1 cellular context compared by ENCODE assay signal in genomic region chr2:47040662-47041061, GRCh38.
TF ChIP-seq lines count a peak whose summit lies in the region.

No MANE protein-coding gene starts in this region.

TF ChIP-seq in HepG2, 621 proteins besides CTCF, POLR2A, EP300 and RAD21 (continued from another document and continues in another):
- TF ChIP-seq, protein P1, sequence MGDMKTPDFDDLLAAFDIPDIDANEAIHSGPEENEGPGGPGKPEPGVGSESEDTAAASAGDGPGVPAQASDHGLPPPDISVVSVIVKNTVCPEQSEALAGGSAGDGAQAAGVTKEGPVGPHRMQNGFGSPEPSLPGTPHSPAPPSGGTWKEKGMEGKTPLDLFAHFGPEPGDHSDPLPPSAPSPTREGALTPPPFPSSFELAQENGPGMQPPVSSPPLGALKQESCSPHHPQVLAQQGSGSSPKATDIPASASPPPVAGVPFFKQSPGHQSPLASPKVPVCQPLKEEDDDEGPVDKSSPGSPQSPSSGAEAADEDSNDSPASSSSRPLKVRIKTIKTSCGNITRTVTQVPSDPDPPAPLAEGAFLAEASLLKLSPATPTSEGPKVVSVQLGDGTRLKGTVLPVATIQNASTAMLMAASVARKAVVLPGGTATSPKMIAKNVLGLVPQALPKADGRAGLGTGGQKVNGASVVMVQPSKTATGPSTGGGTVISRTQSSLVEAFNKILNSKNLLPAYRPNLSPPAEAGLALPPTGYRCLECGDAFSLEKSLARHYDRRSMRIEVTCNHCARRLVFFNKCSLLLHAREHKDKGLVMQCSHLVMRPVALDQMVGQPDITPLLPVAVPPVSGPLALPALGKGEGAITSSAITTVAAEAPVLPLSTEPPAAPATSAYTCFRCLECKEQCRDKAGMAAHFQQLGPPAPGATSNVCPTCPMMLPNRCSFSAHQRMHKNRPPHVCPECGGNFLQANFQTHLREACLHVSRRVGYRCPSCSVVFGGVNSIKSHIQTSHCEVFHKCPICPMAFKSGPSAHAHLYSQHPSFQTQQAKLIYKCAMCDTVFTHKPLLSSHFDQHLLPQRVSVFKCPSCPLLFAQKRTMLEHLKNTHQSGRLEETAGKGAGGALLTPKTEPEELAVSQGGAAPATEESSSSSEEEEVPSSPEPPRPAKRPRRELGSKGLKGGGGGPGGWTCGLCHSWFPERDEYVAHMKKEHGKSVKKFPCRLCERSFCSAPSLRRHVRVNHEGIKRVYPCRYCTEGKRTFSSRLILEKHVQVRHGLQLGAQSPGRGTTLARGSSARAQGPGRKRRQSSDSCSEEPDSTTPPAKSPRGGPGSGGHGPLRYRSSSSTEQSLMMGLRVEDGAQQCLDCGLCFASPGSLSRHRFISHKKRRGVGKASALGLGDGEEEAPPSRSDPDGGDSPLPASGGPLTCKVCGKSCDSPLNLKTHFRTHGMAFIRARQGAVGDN (CRISPR knock-in tag; IDR thresholded peaks at IDR 0.05) = peak; percentile 76
- TF ChIP-seq, protein P2, sequence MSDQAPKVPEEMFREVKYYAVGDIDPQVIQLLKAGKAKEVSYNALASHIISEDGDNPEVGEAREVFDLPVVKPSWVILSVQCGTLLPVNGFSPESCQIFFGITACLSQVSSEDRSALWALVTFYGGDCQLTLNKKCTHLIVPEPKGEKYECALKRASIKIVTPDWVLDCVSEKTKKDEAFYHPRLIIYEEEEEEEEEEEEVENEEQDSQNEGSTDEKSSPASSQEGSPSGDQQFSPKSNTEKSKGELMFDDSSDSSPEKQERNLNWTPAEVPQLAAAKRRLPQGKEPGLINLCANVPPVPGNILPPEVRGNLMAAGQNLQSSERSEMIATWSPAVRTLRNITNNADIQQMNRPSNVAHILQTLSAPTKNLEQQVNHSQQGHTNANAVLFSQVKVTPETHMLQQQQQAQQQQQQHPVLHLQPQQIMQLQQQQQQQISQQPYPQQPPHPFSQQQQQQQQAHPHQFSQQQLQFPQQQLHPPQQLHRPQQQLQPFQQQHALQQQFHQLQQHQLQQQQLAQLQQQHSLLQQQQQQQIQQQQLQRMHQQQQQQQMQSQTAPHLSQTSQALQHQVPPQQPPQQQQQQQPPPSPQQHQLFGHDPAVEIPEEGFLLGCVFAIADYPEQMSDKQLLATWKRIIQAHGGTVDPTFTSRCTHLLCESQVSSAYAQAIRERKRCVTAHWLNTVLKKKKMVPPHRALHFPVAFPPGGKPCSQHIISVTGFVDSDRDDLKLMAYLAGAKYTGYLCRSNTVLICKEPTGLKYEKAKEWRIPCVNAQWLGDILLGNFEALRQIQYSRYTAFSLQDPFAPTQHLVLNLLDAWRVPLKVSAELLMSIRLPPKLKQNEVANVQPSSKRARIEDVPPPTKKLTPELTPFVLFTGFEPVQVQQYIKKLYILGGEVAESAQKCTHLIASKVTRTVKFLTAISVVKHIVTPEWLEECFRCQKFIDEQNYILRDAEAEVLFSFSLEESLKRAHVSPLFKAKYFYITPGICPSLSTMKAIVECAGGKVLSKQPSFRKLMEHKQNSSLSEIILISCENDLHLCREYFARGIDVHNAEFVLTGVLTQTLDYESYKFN (CRISPR knock-in tag; conservative IDR thresholded peaks at IDR 0.05) = peak; percentile 62; the same call in 1 of the 2 replicates
- TF ChIP-seq RFX3 (CRISPR knock-in tag; IDR thresholded peaks at IDR 0.05) (no peak), PPARG (CRISPR knock-in tag; conservative IDR thresholded peaks at IDR 0.05) (no peak), ZNF275 (CRISPR knock-in tag; IDR thresholded peaks at IDR 0.05; ENCODE audit: borderline replicate concordance) (no peak), ZNF674 (CRISPR knock-in tag; IDR thresholded peaks at IDR 0.05; ENCODE audit: low read depth) (no peak), SALL1 (CRISPR knock-in tag; IDR thresholded peaks at IDR 0.05) (peak; percentile 32; the same call in 1 of the 2 replicates), ZNF556 (CRISPR knock-in tag; IDR thresholded peaks at IDR 0.05; ENCODE audit: borderline replicate concordance) (no peak), ZFP37 (CRISPR knock-in tag; IDR thresholded peaks at IDR 0.05; ENCODE audit: borderline replicate concordance) (peak; percentile 60; the same call in 1 of the 2 replicates), ZSCAN5A (CRISPR knock-in tag; IDR thresholded peaks at IDR 0.05; ENCODE audit: borderline replicate concordance) (0 out of 2 replicates have a peak, but pooled peaks have one; percentile 16), MTF2 (CRISPR knock-in tag; IDR thresholded peaks at IDR 0.05; ENCODE audit: borderline replicate concordance) (no peak), KLF9 (CRISPR knock-in tag; IDR thresholded peaks at IDR 0.05; ENCODE audit: low read depth) (no peak), ZBTB20 (CRISPR knock-in tag; IDR thresholded peaks at IDR 0.05; ENCODE audit: borderline replicate concordance, low read depth) (0 out of 2 replicates have a peak, but pooled peaks have one; percentile 47), FOXK1 (CRISPR knock-in tag; IDR thresholded peaks at IDR 0.05; ENCODE audit: borderline replicate concordance, low read depth) (no peak), SP1 (IDR thresholded peaks at IDR 0.05) (no peak), SP1 (CRISPR knock-in tag; IDR thresholded peaks at IDR 0.05) (no peak), ZEB1 (IDR thresholded peaks at IDR 0.05; ENCODE audit: insufficient replicate concordance, low read depth) (peak; percentile 99), ZFY (CRISPR knock-in tag; IDR thresholded peaks at IDR 0.05) (peak; percentile 31; the same call in 1 of the 2 replicates), AHR (CRISPR knock-in tag; IDR thresholded peaks at IDR 0.05) (no peak), ZNF160 (CRISPR knock-in tag; IDR thresholded peaks at IDR 0.05) (peak; percentile 5; the same call in 1 of the 2 replicates), TFAP4 (IDR thresholded peaks at IDR 0.05; ENCODE audit: borderline replicate concordance, low read depth) (peak; percentile 91), NFKB2 (CRISPR knock-in tag; IDR thresholded peaks at IDR 0.05; ENCODE audit: borderline replicate concordance) (no peak), FOSL2 (CRISPR knock-in tag; IDR thresholded peaks at IDR 0.05) (peak; percentile 38; the same call in 1 of the 2 replicates), TARDBP (CRISPR knock-in tag; IDR thresholded peaks at IDR 0.05) (peak; percentile 27; the same call in 1 of the 2 replicates), ZNF367 (CRISPR knock-in tag; IDR thresholded peaks at IDR 0.05; ENCODE audit: borderline replicate concordance) (no peak), AGO2 (optimal IDR thresholded peaks at IDR 0.05; ENCODE audit: low read depth, low read length) (no peak), ZNF180 (CRISPR knock-in tag; IDR thresholded peaks at IDR 0.05; ENCODE audit: borderline replicate concordance, low read depth) (no peak), HMGA1 (CRISPR knock-in tag; conservative IDR thresholded peaks at IDR 0.05) (no peak), EHMT2 (IDR thresholded peaks at IDR 0.05; ENCODE audit: borderline replicate concordance, low read depth, low read length) (no peak), RELA (CRISPR knock-in tag; IDR thresholded peaks at IDR 0.05) (no peak), FOXP4 (CRISPR knock-in tag; IDR thresholded peaks at IDR 0.05) (0 out of 2 replicates have a peak, but pooled peaks have one; percentile 48), SMARCE1 (IDR thresholded peaks at IDR 0.05; ENCODE audit: borderline replicate concordance) (no peak), TAF1 (CRISPR knock-in tag; IDR thresholded peaks at IDR 0.05) (peak; percentile 28; the same call in 1 of the 2 replicates)
- TF ChIP-seq, protein P3, sequence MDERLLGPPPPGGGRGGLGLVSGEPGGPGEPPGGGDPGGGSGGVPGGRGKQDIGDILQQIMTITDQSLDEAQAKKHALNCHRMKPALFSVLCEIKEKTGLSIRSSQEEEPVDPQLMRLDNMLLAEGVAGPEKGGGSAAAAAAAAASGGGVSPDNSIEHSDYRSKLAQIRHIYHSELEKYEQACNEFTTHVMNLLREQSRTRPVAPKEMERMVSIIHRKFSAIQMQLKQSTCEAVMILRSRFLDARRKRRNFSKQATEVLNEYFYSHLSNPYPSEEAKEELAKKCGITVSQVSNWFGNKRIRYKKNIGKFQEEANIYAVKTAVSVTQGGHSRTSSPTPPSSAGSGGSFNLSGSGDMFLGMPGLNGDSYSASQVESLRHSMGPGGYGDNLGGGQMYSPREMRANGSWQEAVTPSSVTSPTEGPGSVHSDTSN (CRISPR knock-in tag; IDR thresholded peaks at IDR 0.05) = no peak
- TF ChIP-seq, protein P4, sequence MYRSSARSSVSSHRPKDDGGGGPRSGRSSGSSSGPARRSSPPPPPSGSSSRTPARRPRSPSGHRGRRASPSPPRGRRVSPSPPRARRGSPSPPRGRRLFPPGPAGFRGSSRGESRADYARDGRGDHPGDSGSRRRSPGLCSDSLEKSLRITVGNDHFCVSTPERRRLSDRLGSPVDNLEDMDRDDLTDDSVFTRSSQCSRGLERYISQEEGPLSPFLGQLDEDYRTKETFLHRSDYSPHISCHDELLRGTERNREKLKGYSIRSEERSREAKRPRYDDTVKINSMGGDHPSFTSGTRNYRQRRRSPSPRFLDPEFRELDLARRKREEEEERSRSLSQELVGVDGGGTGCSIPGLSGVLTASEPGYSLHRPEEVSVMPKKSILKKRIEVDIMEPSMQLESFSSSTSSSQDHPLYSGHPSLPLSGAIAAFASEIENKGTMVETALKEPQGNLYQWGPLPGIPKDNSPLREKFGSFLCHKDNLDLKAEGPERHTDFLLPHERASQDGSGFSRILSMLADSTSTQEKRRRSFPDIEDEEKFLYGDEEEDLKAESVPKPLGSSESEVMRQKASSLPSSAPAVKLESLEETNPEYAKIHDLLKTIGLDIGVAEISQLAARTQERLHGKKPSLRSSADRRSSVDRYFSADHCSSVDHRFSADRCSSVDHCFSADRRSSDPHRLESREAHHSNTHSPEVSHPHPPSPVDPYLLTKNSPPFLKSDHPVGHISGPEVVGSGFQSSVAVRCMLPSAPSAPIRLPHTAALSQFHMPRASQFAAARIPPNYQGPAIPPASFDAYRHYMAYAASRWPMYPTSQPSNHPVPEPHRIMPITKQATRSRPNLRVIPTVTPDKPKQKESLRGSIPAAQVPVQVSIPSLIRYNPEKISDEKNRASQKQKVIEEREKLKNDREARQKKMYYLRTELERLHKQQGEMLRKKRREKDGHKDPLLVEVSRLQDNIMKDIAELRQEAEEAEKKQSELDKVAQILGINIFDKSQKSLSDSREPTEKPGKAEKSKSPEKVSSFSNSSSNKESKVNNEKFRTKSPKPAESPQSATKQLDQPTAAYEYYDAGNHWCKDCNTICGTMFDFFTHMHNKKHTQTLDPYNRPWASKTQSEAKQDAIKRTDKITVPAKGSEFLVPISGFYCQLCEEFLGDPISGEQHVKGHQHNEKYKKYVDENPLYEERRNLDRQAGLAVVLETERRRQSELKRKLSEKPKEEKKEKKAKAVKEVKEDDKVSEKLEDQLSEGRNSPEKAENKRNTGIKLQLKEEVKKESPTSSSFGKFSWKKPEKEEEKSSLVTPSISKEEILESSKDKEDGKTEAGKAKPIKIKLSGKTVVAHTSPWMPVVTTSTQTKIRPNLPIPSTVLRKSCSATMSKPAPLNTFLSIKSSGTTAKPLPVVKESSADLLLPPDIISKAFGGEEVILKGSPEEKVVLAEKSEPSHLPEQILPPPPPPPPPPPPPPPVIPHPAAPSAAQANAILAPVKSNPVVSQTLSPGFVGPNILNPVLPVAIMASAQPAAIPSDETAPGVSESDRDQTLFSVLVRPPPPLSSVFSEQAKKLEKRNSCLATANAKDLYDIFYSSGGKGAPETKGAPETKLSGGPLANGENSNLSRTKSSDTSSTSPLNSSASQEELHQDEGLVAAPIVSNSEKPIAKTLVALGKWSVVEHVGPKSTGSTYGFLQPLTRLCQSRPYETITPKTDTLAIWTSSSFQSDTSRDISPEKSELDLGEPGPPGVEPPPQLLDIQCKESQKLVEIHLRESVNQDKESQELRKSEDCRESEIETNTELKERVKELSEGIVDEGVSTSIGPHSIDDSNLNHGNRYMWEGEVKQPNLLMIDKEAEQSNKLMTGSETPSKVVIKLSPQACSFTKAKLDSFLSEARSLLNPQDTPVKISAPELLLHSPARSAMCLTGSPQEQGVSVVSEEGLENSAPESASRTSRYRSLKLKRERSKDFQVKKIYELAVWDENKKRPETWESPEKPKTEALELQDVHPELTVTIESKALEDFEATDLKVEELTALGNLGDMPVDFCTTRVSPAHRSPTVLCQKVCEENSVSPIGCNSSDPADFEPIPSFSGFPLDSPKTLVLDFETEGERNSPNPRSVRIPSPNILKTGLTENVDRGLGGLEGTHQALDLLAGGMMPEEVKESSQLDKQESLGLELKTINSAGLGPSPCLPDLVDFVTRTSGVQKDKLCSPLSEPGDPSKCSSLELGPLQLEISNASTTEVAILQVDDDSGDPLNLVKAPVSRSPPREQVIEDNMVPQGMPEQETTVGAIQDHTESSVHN (CRISPR knock-in tag; IDR thresholded peaks at IDR 0.05) = no peak
